Comparison of ENCODE assay signal across 16 cellular contexts in the genomic region with DNA sequence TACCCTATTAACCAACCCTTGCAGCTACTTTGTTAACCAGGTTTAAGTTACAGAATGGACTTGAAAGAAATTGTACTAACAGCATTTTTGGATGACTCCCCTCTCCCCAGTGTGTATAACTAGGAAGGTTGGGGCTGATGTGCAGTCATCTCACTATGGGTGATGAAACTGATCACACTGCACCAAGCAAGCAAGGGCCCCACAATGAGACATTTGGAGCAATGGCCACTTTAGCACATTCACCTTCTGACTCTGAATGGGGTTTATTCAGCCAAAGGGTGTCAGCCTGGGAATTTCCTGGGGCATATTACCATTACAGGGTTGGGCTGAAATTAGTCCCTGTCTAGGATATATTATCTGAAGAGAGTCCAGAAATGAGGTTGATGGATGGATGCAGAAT. TPM values are rescaled to one million over a fixed set of nuclear protein-coding genes. Genes with fewer than 3 reads are reported as not detected.
DNase-seq lines count a peak whose midpoint lies in the region; ATAC-seq and TF ChIP-seq lines count a peak whose summit lies in the region.
"Had no signal": no experiment of that assay in that cellular context is flagged by ENCODE, and none has a peak within 500 bp of the region (broad histone marks: within the 10 kb centered on the region; RNA-seq: fewer than 3 reads in every experiment).

No MANE protein-coding gene starts in this region.

- DNase-seq in activated T-cell treated with anti-CD3 and anti-CD28 coated beads, Interleukin-2, amount 50 U/mL, for 24 hours = no peak
- DNase-seq in activated T-cell treated with anti-CD3 and anti-CD28 coated beads, Interleukin-2, amount 50 U/mL, for 1 hour = no peak
- DNase-seq in activated T-cell treated with anti-CD3 and anti-CD28 coated beads, Interleukin-2, amount 50 U/mL, for 72 hours = peak; percentile 67 to 68
- no peak for DNase-seq in naive thymus-derived CD8-positive, alpha-beta T cell
- DNase-seq in NCI-H1694 treated with DMSO at 0.1 percent for 48 hours (lab: John Stamatoyannopoulos, UW) = no peak
- no peak for DNase-seq in spleen
- DNase-seq in globus pallidus (ENCODE audit: low spot score) = no peak
- DNase-seq: ACHN, DMS79, foreskin keratinocyte, NCI-H187, RPMI8226 had no signal

- H3K4me3 ChIP-seq in spleen = no peak overlapping the region

- H3K27me3 Mint-ChIP-seq in activated T-cell treated with anti-CD3 and anti-CD28 coated beads, Interleukin-2, amount 50 U/mL, for 24 hours = no peaks in the 10 kb centered on the region
- no peaks in the 10 kb centered on the region for H3K27me3 Mint-ChIP-seq in activated T-cell treated with anti-CD3 and anti-CD28 coated beads, Interleukin-2, amount 50 U/mL, for 72 hours (ENCODE audit: low read depth)
- H3K27me3 Mint-ChIP-seq in naive thymus-derived CD8-positive, alpha-beta T cell = no peaks in the 10 kb centered on the region

- H3K9me3 ChIP-seq in spleen = no peaks in the 10 kb centered on the region

- peak; percentile 90 for ATAC-seq in HG02852 (IDR thresholded peaks at IDR 0.05; ENCODE audit: unreplicated experiment)
- peak; percentile 91 for ATAC-seq in activated T-cell treated with anti-CD3 and anti-CD28 coated beads, Interleukin-2, amount 50 U/mL, for 72 hours (replicated peaks in 1 of 2)
- ATAC-seq in naive thymus-derived CD8-positive, alpha-beta T cell = no peak
- ATAC-seq: foreskin keratinocyte had no signal

- H3K27ac Mint-ChIP-seq in activated T-cell treated with anti-CD3 and anti-CD28 coated beads, Interleukin-2, amount 50 U/mL, for 24 hours = peak overlapping the region; percentile 93
- H3K27ac Mint-ChIP-seq in activated T-cell treated with anti-CD3 and anti-CD28 coated beads, Interleukin-2, amount 50 U/mL, for 72 hours = peak overlapping the region; percentile 94
- H3K27ac Mint-ChIP-seq in naive thymus-derived CD8-positive, alpha-beta T cell = peak overlapping the region; percentile 66 to 93 (median 90)

- H3K27me3 ChIP-seq in spleen (replicated peaks in 1 of 7) = no peaks in the 10 kb centered on the region
- H3K27me3 ChIP-seq: foreskin keratinocyte had no signal

- POLR2A ChIA-PET in naive thymus-derived CD8-positive, alpha-beta T cell (lab: Charles Lee) = interaction anchor here (1.1 to 1.8 kb wide), 3 partner anchors 14 to 44 kb away, joined by 3 to 7 read pairs (median 6); no protein-coding TSS in a partner anchor

- peaks cover 100% of the 10 kb centered on the region for H3K36me3 Mint-ChIP-seq in activated T-cell treated with anti-CD3 and anti-CD28 coated beads, Interleukin-2, amount 50 U/mL, for 24 hours (ENCODE audit: low read depth)
- peaks cover 32 to 75% of the 10 kb centered on the region in 2 donors for H3K36me3 Mint-ChIP-seq in activated T-cell treated with anti-CD3 and anti-CD28 coated beads, Interleukin-2, amount 50 U/mL, for 72 hours (ENCODE audit: insufficient read depth in 2 of 2)
- H3K36me3 Mint-ChIP-seq in naive thymus-derived CD8-positive, alpha-beta T cell = peaks cover 23 to 99% (median 81%) of the 10 kb centered on the region in 3 donors
- H3K36me3 Mint-ChIP-seq: CD14-positive monocyte had no signal

- peaks cover under 1 to 51% (median 21%) of the 10 kb centered on the region in 6 donors for H3K4me1 ChIP-seq in spleen
- H3K4me1 ChIP-seq: foreskin keratinocyte had no signal

- no peak overlapping the region for H3K27ac ChIP-seq in spleen
- H3K27ac ChIP-seq: foreskin keratinocyte had no signal

- peak overlapping the region; percentile 38 for H3K4me3 Mint-ChIP-seq in activated T-cell treated with anti-CD3 and anti-CD28 coated beads, Interleukin-2, amount 50 U/mL, for 24 hours
- H3K4me3 Mint-ChIP-seq in activated T-cell treated with anti-CD3 and anti-CD28 coated beads, Interleukin-2, amount 50 U/mL, for 72 hours = peak overlapping the region; percentile 53 to 68
- H3K4me3 Mint-ChIP-seq in naive thymus-derived CD8-positive, alpha-beta T cell = peak overlapping the region in 9 of 10 donors; percentile 21 to 69 (median 47)
- H3K4me3 Mint-ChIP-seq: CD14-positive monocyte; dendritic cell treated with granulocyte-macrophage colony-stimulating factor and Interleukin-4, amounts not matched to agents 40 ng/mL and 50 ng/mL, for 4 days; neural crest cell had no signal

- no peak for TF ChIP-seq POLR2A in spleen (IDR thresholded peaks at IDR 0.05)

- H3K9me3 Mint-ChIP-seq in activated T-cell treated with anti-CD3 and anti-CD28 coated beads, Interleukin-2, amount 50 U/mL, for 24 hours = no peaks in the 10 kb centered on the region
- no peaks in the 10 kb centered on the region for H3K9me3 Mint-ChIP-seq in activated T-cell treated with anti-CD3 and anti-CD28 coated beads, Interleukin-2, amount 50 U/mL, for 72 hours
- no peaks in the 10 kb centered on the region for H3K9me3 Mint-ChIP-seq in naive thymus-derived CD8-positive, alpha-beta T cell
- H3K9me3 Mint-ChIP-seq: dendritic cell treated with granulocyte-macrophage colony-stimulating factor and Interleukin-4, amounts not matched to agents 40 ng/mL and 50 ng/mL, for 4 days; neural crest cell had no signal

- no peak for TF ChIP-seq CTCF in spleen (IDR thresholded peaks at IDR 0.05 in 8 of 11, conservative IDR thresholded peaks at IDR 0.05 in 3 of 11)

- H3K36me3 ChIP-seq in spleen = peaks cover 0 to 50% (median 4%) of the 10 kb centered on the region in 6 donors

- peaks cover 98% of the 10 kb centered on the region for H3K4me1 Mint-ChIP-seq in activated T-cell treated with anti-CD3 and anti-CD28 coated beads, Interleukin-2, amount 50 U/mL, for 24 hours (ENCODE audit: low read depth)
- peaks cover 98% of the 10 kb centered on the region for H3K4me1 Mint-ChIP-seq in activated T-cell treated with anti-CD3 and anti-CD28 coated beads, Interleukin-2, amount 50 U/mL, for 72 hours (ENCODE audit: low read depth)
- peaks cover 40 to 88% (median 82%) of the 10 kb centered on the region in 4 donors for H3K4me1 Mint-ChIP-seq in naive thymus-derived CD8-positive, alpha-beta T cell

- intact Hi-C loops in spleen (cut with DNase I; ENCODE audit: low total_unique reads) = no loop called here

RNA-seq across cellular contexts. Expression of gene CYFIP2, which starts 18.7 kb away (rescaled TPM):
- 100 to 1,000 TPM; 235 to 288 TPM for total RNA-seq in activated T-cell treated with anti-CD3 and anti-CD28 coated beads, Interleukin-2, amount 50 U/mL, for 72 hours
- total RNA-seq in naive thymus-derived CD8-positive, alpha-beta T cell = 100 to 1,000 TPM; 395 to 412 TPM
- polyA plus RNA-seq in naive thymus-derived CD8-positive, alpha-beta T cell = 100 to 1,000 TPM; 417 to 668 (median 506) TPM
- 100 to 1,000 TPM; 123 to 232 (median 198) TPM for total RNA-seq in spleen
- 10 to 100 TPM; 74.8 to 83.4 (median 75.1) TPM for polyA plus RNA-seq in spleen

Comparison
In these comparisons a context has a peak if more than half of its experiments do, and no peak if none do; other contexts are left out.
1. DNase-seq: peak in activated T-cell treated with anti-CD3 and anti-CD28 coated beads, Interleukin-2, amount 50 U/mL, for 72 hours (2 of 2); none in activated T-cell treated with anti-CD3 and anti-CD28 coated beads, Interleukin-2, amount 50 U/mL, for 24 hours (single experiment), activated T-cell treated with anti-CD3 and anti-CD28 coated beads, Interleukin-2, amount 50 U/mL, for 1 hour (single experiment), naive thymus-derived CD8-positive, alpha-beta T cell (0 of 10), NCI-H1694 treated with DMSO at 0.1 percent for 48 hours (single experiment), spleen (single experiment) and globus pallidus (single experiment).
2. ATAC-seq: peak in HG02852 (single experiment) and activated T-cell treated with anti-CD3 and anti-CD28 coated beads, Interleukin-2, amount 50 U/mL, for 72 hours (2 of 2); none in naive thymus-derived CD8-positive, alpha-beta T cell (0 of 2).
3. Peak in every context shown above with its lines, with median percentiles within 50 percentile points of each other: H3K27ac Mint-ChIP-seq and H3K4me3 Mint-ChIP-seq.